In the genomic region with DNA sequence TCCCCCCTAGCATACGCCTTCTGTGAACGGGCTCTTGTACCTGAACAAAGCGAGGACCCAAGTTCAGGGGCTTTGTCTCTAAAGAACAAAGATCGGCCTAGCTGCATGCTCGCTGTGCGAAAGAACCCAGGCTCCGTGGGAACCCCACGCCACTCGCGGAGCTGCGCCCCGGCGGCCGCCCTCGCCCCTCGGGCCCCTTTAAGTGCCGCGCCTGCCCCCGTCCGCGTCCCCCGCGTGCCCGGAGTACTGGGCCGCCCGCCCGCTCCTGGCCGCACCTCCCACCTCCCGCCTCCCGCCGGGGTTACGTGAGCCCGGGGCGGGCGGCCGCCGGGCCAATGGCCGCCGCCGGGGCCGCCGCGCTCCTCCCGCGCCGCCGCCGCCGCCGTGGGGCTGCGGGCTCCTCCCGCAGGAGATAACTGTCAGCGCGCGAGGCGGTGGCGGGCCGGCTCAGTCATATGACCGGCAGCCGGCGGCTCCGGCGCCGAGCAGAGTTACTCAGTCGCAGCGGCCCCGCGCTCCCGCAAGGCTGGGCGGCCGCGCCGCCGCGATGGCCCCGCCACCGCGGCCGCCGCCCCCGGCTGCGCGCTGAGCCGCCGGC, we compare ENCODE assay signal across 8 cellular contexts. TPM values are rescaled to one million over a fixed set of nuclear protein-coding genes. Genes with fewer than 3 reads are reported as not detected.
A peak's percentile ranks its signal among the peaks of the same experiment; 100 is the strongest.
DNase-seq lines count a peak whose midpoint lies in the region; ATAC-seq and TF ChIP-seq lines count a peak whose summit lies in the region.

A gene (plus strand): TSS at position 450 of the 598 bp plus-strand sequence. CDS start 187 bp downstream, outside the sequence.

- H3K4me3 ChIP-seq in GM23338 (peak within 1 kb of the TSS; percentile 92), cardiac muscle cell (peak within 1 kb of the TSS; percentile 99), parathyroid adenoma (ENCODE audit: low read depth, low read length) (peak within 1 kb of the TSS; percentile 83), thyroid gland (replicated peaks in 1 of 3) (peak within 1 kb of the TSS; percentile 37 to 83 (median 66))

- POLR2A ChIA-PET in activated naive CD8-positive, alpha-beta T cell treated with anti-CD3 and anti-CD28 coated beads, Interleukin-2, amount 10 ng/mL, durations not matched to agents 7 days and 5 days (lab: Charles Lee), result interaction anchor here (0.7 to 1.9 kb wide), 4 partner anchors 44 to 98 kb away, joined by 3 to 4 read pairs (median 4); no protein-coding TSS in a partner anchor

- intact Hi-C loops in thyroid gland (cut with DNase I), result no loop called here

- H3K79me2 ChIP-seq in GM23338 (replicated peaks; ENCODE audit: insufficient read depth) (peaks cover 41% of the 10 kb centered on the region), parathyroid adenoma (peaks cover 2% of the 10 kb centered on the region)

- TF ChIP-seq CTCF in GM23338 (conservative IDR thresholded peaks at IDR 0.05; ENCODE audit: low read depth in 2 of 2), result no peak
- TF ChIP-seq CTCF in cardiac muscle cell (IDR thresholded peaks at IDR 0.05; ENCODE audit: low read depth, low read length), result no peak
- no peak for TF ChIP-seq CTCF in parathyroid adenoma (IDR thresholded peaks at IDR 0.05)
- TF ChIP-seq CTCF in thyroid gland (IDR thresholded peaks at IDR 0.05), result peak in 1 of 6 experiments; percentile 5

- H3K36me3 Mint-ChIP-seq in GM23338 (ENCODE audit: low read depth), result no peaks in the 10 kb centered on the region
- H3K36me3 Mint-ChIP-seq in activated naive CD8-positive, alpha-beta T cell treated with anti-CD3 and anti-CD28 coated beads, Interleukin-2, amount 10 ng/mL, durations not matched to agents 7 days and 5 days, result peaks cover 7% of the 10 kb centered on the region

- H2AFZ ChIP-seq in GM23338, result peak within 1 kb of the TSS; percentile 97
- H2AFZ ChIP-seq in parathyroid adenoma, result peak within 1 kb of the TSS; percentile 87

- H3K9me3 Mint-ChIP-seq in GM23338, result no peaks in the 10 kb centered on the region; the same call in 2 of the 3 replicates
- no peaks in the 10 kb centered on the region for H3K9me3 Mint-ChIP-seq in activated naive CD8-positive, alpha-beta T cell treated with anti-CD3 and anti-CD28 coated beads, Interleukin-2, amount 10 ng/mL, durations not matched to agents 7 days and 5 days

- peaks cover 10% of the 10 kb centered on the region; the same call in 1 of the 2 replicates for H4K20me1 ChIP-seq in GM23338 (replicated peaks; ENCODE audit: insufficient read depth)

- no peaks in the 10 kb centered on the region for H3K36me3 ChIP-seq in GM23338 (ENCODE audit: insufficient read depth)
- H3K36me3 ChIP-seq in cardiac muscle cell, result no peaks in the 10 kb centered on the region
- no peaks in the 10 kb centered on the region for H3K36me3 ChIP-seq in parathyroid adenoma (ENCODE audit: control insufficient read depth, insufficient read depth, low read length)
- H3K36me3 ChIP-seq in thyroid gland, result no peaks in the 10 kb centered on the region

- peak within 1 kb of the TSS; percentile 94 for H3K4me2 ChIP-seq in GM23338
- H3K4me2 ChIP-seq in parathyroid adenoma (ENCODE audit: low read length), result peak within 1 kb of the TSS; percentile 97

- peaks cover 3% of the 10 kb centered on the region; the same call in 1 of the 2 replicates for H3F3A ChIP-seq in GM23338 (replicated peaks; ENCODE audit: low read depth)

- H3K4me3 Mint-ChIP-seq in GM23338, result peak within 1 kb of the TSS; percentile 98
- peak within 1 kb of the TSS; percentile 100 for H3K4me3 Mint-ChIP-seq in activated naive CD8-positive, alpha-beta T cell treated with anti-CD3 and anti-CD28 coated beads, Interleukin-2, amount 10 ng/mL, durations not matched to agents 7 days and 5 days

- TF ChIP-seq POLR2A in thyroid gland (IDR thresholded peaks at IDR 0.05), result peak; percentile 17 to 95

- 0% methylated on average over 3 to 13 of the region's 85 CpGs for WGBS in thyroid gland, 2 donors

- peak within 1 kb of the TSS; percentile 17 for H3K9ac ChIP-seq in parathyroid adenoma

- H3K9me2 ChIP-seq in GM23338 (ENCODE audit: insufficient read depth), result no peaks in the 10 kb centered on the region

- H3K9me3 ChIP-seq in cardiac muscle cell (ENCODE audit: low read depth), result no peaks in the 10 kb centered on the region
- H3K9me3 ChIP-seq in parathyroid adenoma (ENCODE audit: control insufficient read depth, low read length), result no peaks in the 10 kb centered on the region
- no peaks in the 10 kb centered on the region for H3K9me3 ChIP-seq in thyroid gland

- peaks cover 9% of the 10 kb centered on the region for H3K27me3 Mint-ChIP-seq in GM23338 (ENCODE audit: insufficient read depth, low read depth, poor library complexity)
- peaks cover 3% of the 10 kb centered on the region for H3K27me3 Mint-ChIP-seq in activated naive CD8-positive, alpha-beta T cell treated with anti-CD3 and anti-CD28 coated beads, Interleukin-2, amount 10 ng/mL, durations not matched to agents 7 days and 5 days

- DNase-seq in G401 (ENCODE audit: low spot score) (peak; percentile 84), GM23338 (ENCODE audit: low spot score) (peak; percentile 78), LHCN-M2 (ENCODE audit: low read depth) (peak; percentile 57), cardiac muscle cell (ENCODE audit: low read depth in 1 of 2, low spot score in 1 of 2) (peak; percentile 81 to 91), thyroid gland (peak; percentile 80 to 82)
- DNase-seq in activated naive CD8-positive, alpha-beta T cell treated with anti-CD3 and anti-CD28 coated beads, Interleukin-2, amount 10 ng/mL, durations not matched to agents 7 days and 5 days, result peak; percentile 80

- H3K27me3 ChIP-seq in GM23338 (ENCODE audit: insufficient read depth), result peaks cover 20% of the 10 kb centered on the region
- no peaks in the 10 kb centered on the region for H3K27me3 ChIP-seq in cardiac muscle cell
- H3K27me3 ChIP-seq in parathyroid adenoma (ENCODE audit: control insufficient read depth, insufficient read depth, low read length), result no peaks in the 10 kb centered on the region
- H3K27me3 ChIP-seq in thyroid gland, result no peaks in the 10 kb centered on the region

- H3K27ac ChIP-seq in GM23338 (ENCODE audit: low read depth), result peak within 1 kb of the TSS; percentile 39; the same call in 1 of the 2 replicates
- H3K27ac ChIP-seq in cardiac muscle cell, result peak within 1 kb of the TSS; percentile 85
- H3K27ac ChIP-seq in parathyroid adenoma, result peak within 1 kb of the TSS; percentile 63
- peak within 1 kb of the TSS; percentile 70 to 95 (median 86) for H3K27ac ChIP-seq in thyroid gland

- peak; percentile 87 for ATAC-seq in GM23338
- peak; percentile 93 for ATAC-seq in SK-N-SH treated with all-trans-retinoic acid at 6 μM for 48 hours
- ATAC-seq in activated naive CD8-positive, alpha-beta T cell treated with anti-CD3 and anti-CD28 coated beads, Interleukin-2, amount 10 ng/mL, durations not matched to agents 7 days and 5 days (ENCODE audit: low read depth), result peak; percentile 84

- in situ Hi-C loops in G401 (cut with HindIII; ENCODE audit: low sequenced_read_pairs), result no loop called here

- H3K4me1 ChIP-seq in GM23338 (ENCODE audit: insufficient read depth), result peaks cover 17% of the 10 kb centered on the region
- H3K4me1 ChIP-seq in cardiac muscle cell (ENCODE audit: low read depth), result peaks cover 32% of the 10 kb centered on the region
- H3K4me1 ChIP-seq in parathyroid adenoma, result no peaks in the 10 kb centered on the region
- peaks cover 10 to 17% of the 10 kb centered on the region in 2 donors for H3K4me1 ChIP-seq in thyroid gland

- peaks cover 26% of the 10 kb centered on the region for H3K4me1 Mint-ChIP-seq in GM23338
- H3K4me1 Mint-ChIP-seq in activated naive CD8-positive, alpha-beta T cell treated with anti-CD3 and anti-CD28 coated beads, Interleukin-2, amount 10 ng/mL, durations not matched to agents 7 days and 5 days, result peaks cover 29% of the 10 kb centered on the region

- peak within 1 kb of the TSS; percentile 95 for H3K27ac Mint-ChIP-seq in GM23338
- H3K27ac Mint-ChIP-seq in activated naive CD8-positive, alpha-beta T cell treated with anti-CD3 and anti-CD28 coated beads, Interleukin-2, amount 10 ng/mL, durations not matched to agents 7 days and 5 days, result peak within 1 kb of the TSS; percentile 97

TF ChIP-seq in GM23338, 12 proteins besides CTCF, POLR2A, EP300 and RAD21:
- TF ChIP-seq CREB1 (CRISPR knock-in tag; IDR thresholded peaks at IDR 0.05; ENCODE audit: low read depth), result 0 out of 2 replicates have a peak, but pooled peaks have one; percentile 47
- no peak for TF ChIP-seq NANOG (IDR thresholded peaks at IDR 0.05; ENCODE audit: borderline replicate concordance)
- TF ChIP-seq POLR2AphosphoS5 (IDR thresholded peaks at IDR 0.05; ENCODE audit: low read depth), result peak; percentile 72

TF ChIP-seq in SK-N-SH treated with all-trans-retinoic acid at 6 μM for 48 hours, 23 proteins besides CTCF, POLR2A, EP300 and RAD21 (continues in another document):
- no peak for TF ChIP-seq ZC3H10 (CRISPR knock-in tag; IDR thresholded peaks at IDR 0.05)
- no peak; the same call in 1 of the 2 replicates for TF ChIP-seq ZNF8 (CRISPR knock-in tag; IDR thresholded peaks at IDR 0.05)
- TF ChIP-seq ZFP30 (CRISPR knock-in tag; IDR thresholded peaks at IDR 0.05), result no peak

RNA-seq across cellular contexts. Expression of the gene that starts here (rescaled TPM):
- 19.8 and 28.9 TPM in 2 replicates for total RNA-seq in G401 (2014; rRNA removed; shearing (Covaris generic))
- total RNA-seq in GM23338 (2014; rRNA removed; shearing (Covaris generic)), result 17.2 and 32.4 TPM in 2 replicates
- 2.7 TPM in 2 replicates for polyA plus RNA-seq in GM23338 (2016; fragmentation: Nextera tagmentation; extraction: Ambion mirVana)
- 15.1 and 17.6 TPM in 2 replicates for total RNA-seq in LHCN-M2 (2014; rRNA removed)
- 6.8 TPM for polyA plus RNA-seq in LHCN-M2 (2012)
- 10 to 100 TPM; 15.3 to 15.7 TPM for total RNA-seq in activated naive CD8-positive, alpha-beta T cell treated with anti-CD3 and anti-CD28 coated beads, Interleukin-2, amount 10 ng/mL, durations not matched to agents 7 days and 5 days
- 45.1 and 74.4 TPM in 2 replicates for total RNA-seq in cardiac muscle cell
- polyA plus RNA-seq in cardiac muscle cell, result 29.9 and 60.1 TPM in 2 replicates
- 10 to 100 TPM; 48.9 to 75.8 (median 63.2) TPM for total RNA-seq in thyroid gland

Comparison
In these comparisons a context has a peak if more than half of its experiments do, and no peak if none do; other contexts are left out.
1. Peak in every context shown above with its lines: DNase-seq, ATAC-seq, H3K4me3 ChIP-seq and H3K27ac ChIP-seq.